Comparison of ENCODE assay signal across 16 cellular contexts in the genomic region with DNA sequence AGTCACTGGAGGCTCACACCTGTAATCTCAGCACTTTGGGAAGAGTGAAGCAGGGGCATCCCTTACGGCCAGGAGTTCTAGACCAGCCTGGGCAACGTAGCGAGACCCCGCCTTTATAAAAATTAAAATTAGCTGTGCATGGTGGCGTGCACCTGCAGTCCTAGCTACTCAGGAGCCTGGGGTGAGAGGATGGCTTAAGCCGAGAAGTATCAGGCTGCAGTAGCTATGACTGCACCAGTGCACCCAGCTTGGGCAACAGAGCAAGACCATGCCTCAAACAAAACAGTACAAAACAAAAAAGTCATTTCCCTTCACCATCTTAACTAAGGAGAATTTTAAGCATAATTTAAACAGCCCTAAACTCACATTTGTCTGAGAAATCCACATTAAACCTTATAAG. TPM values are rescaled to one million over a fixed set of nuclear protein-coding genes. Genes with fewer than 3 reads are reported as not detected.
A peak's percentile ranks its signal among the peaks of the same experiment; 100 is the strongest.
DNase-seq lines count a peak whose midpoint lies in the region; ATAC-seq and TF ChIP-seq lines count a peak whose summit lies in the region.
"Had no signal": no experiment of that assay in that cellular context is flagged by ENCODE, and none has a peak within 500 bp of the region (broad histone marks: within the 10 kb centered on the region; RNA-seq: fewer than 3 reads in every experiment).

No MANE protein-coding gene starts in this region.

- H3K27me3 Mint-ChIP-seq in CD4-positive, alpha-beta T cell, result no peaks in the 10 kb centered on the region
- no peaks in the 10 kb centered on the region for H3K27me3 Mint-ChIP-seq in activated naive CD8-positive, alpha-beta T cell
- H3K27me3 Mint-ChIP-seq in neural progenitor cell (ENCODE audit: insufficient read depth, low read depth), result peaks cover 2% of the 10 kb centered on the region

- no peaks in the 10 kb centered on the region for H3K9me3 Mint-ChIP-seq in CD4-positive, alpha-beta T cell
- H3K9me3 Mint-ChIP-seq in activated naive CD8-positive, alpha-beta T cell (ENCODE audit: low read depth), result no peaks in the 10 kb centered on the region
- no peaks in the 10 kb centered on the region for H3K9me3 Mint-ChIP-seq in neural progenitor cell

- no peak overlapping the region for H3K4me2 ChIP-seq in neural progenitor cell

- H3K4me1 Mint-ChIP-seq in CD4-positive, alpha-beta T cell (ENCODE audit: low read depth), result no peaks in the 10 kb centered on the region
- peaks cover 39% of the 10 kb centered on the region for H3K4me1 Mint-ChIP-seq in activated naive CD8-positive, alpha-beta T cell (ENCODE audit: low read depth)
- no peaks in the 10 kb centered on the region for H3K4me1 Mint-ChIP-seq in neural progenitor cell

- in situ Hi-C loops in gastrocnemius medialis (cut with MboI; ENCODE audit: low sequenced_read_pairs in 4 of 4), result no loop called here

- POLR2A ChIA-PET in CD4-positive, alpha-beta T cell (lab: Charles Lee), result no interaction called here

- intact Hi-C loops in CD4-positive, alpha-beta T cell (cut with DNase I, micrococcal nuclease), result no loop called here
- intact Hi-C loops in gastrocnemius medialis (cut with DNase I; ENCODE audit: low total_unique reads), result no loop called here
- intact Hi-C loops in breast epithelium (cut with DNase I; ENCODE audit: low total_unique reads), result no loop called here

- CTCF ChIA-PET in CD4-positive, alpha-beta T cell (lab: Charles Lee), result no interaction called here

- H3K36me3 ChIP-seq in gastrocnemius medialis, result peaks cover 0 to 53% of the 10 kb centered on the region in 2 donors
- no peaks in the 10 kb centered on the region for H3K36me3 ChIP-seq in breast epithelium
- H3K36me3 ChIP-seq in neural progenitor cell, result no peaks in the 10 kb centered on the region

- TF ChIP-seq POLR2A in gastrocnemius medialis (IDR thresholded peaks at IDR 0.05) (no peak), breast epithelium (IDR thresholded peaks at IDR 0.05) (no peak)

- no peak overlapping the region for H3K27ac ChIP-seq in CD4-positive, alpha-beta T cell (ENCODE audit: low read depth, low read length)
- H3K27ac ChIP-seq in HL-60 (replicated peaks), result peak overlapping the region; percentile 55
- peak overlapping the region; percentile 15 to 98 (median 76) for H3K27ac ChIP-seq in gastrocnemius medialis
- no peak overlapping the region for H3K27ac ChIP-seq in breast epithelium
- no peak overlapping the region for H3K27ac ChIP-seq in neural progenitor cell
- H3K27ac ChIP-seq: right atrium auricular region, SJSA1, testis had no signal

- ATAC-seq in CD4-positive, alpha-beta T cell (ENCODE audit: poor library complexity), result no peak
- ATAC-seq in gastrocnemius medialis (no peak), HG03039 (IDR thresholded peaks at IDR 0.05; ENCODE audit: unreplicated experiment) (no peak)

- H2AFZ ChIP-seq in neural progenitor cell (replicated peaks), result no peak overlapping the region

- no peak overlapping the region for H3K4me3 Mint-ChIP-seq in CD4-positive, alpha-beta T cell
- H3K4me3 Mint-ChIP-seq in activated naive CD8-positive, alpha-beta T cell, result peak overlapping the region; percentile 53
- no peak overlapping the region for H3K4me3 Mint-ChIP-seq in neural progenitor cell

- H3F3A ChIP-seq in neural progenitor cell (ENCODE audit: low read depth), result no peaks in the 10 kb centered on the region

- no peaks in the 10 kb centered on the region for H3K27me3 ChIP-seq in CD4-positive, alpha-beta T cell (ENCODE audit: control insufficient read depth, insufficient read depth, low read length)
- H3K27me3 ChIP-seq in HL-60 (ENCODE audit: insufficient read depth, poor library complexity, severe bottlenecking) (no peaks in the 10 kb centered on the region), gastrocnemius medialis (no peaks in the 10 kb centered on the region), breast epithelium (no peaks in the 10 kb centered on the region), neural progenitor cell (no peaks in the 10 kb centered on the region)
- H3K27me3 ChIP-seq: heart left ventricle, right atrium auricular region, SJSA1, testis had no signal

- H3K79me2 ChIP-seq in neural progenitor cell (ENCODE audit: low read depth), result no peaks in the 10 kb centered on the region

- H3K9ac ChIP-seq in neural progenitor cell, result no peak overlapping the region

- peaks cover 57% of the 10 kb centered on the region for H3K36me3 Mint-ChIP-seq in CD4-positive, alpha-beta T cell (ENCODE audit: low read depth)
- peaks cover 14% of the 10 kb centered on the region for H3K36me3 Mint-ChIP-seq in activated naive CD8-positive, alpha-beta T cell
- H3K36me3 Mint-ChIP-seq in neural progenitor cell, result peaks cover 10% of the 10 kb centered on the region

- peak overlapping the region; percentile 4 for H3K27ac Mint-ChIP-seq in CD4-positive, alpha-beta T cell
- H3K27ac Mint-ChIP-seq in activated naive CD8-positive, alpha-beta T cell, result peak overlapping the region; percentile 80
- H3K27ac Mint-ChIP-seq in neural progenitor cell, result no peak overlapping the region

- H3K4me1 ChIP-seq in gastrocnemius medialis (peaks cover 31 to 35% of the 10 kb centered on the region in 2 donors), breast epithelium (peaks cover 0 to 6% of the 10 kb centered on the region in 2 donors), neural progenitor cell (no peaks in the 10 kb centered on the region)
- H3K4me1 ChIP-seq: right atrium auricular region, testis had no signal

- no peak for DNase-seq in CD4-positive, alpha-beta T cell
- DNase-seq in HL-60 (ENCODE audit: low read depth in 1 of 2, low spot score in 1 of 2), result no peak
- no peak for DNase-seq in gastrocnemius medialis
- no peak for DNase-seq in GM10266 (ENCODE audit: extremely low spot score)
- DNase-seq in breast epithelium (ENCODE audit: low spot score in 2 of 2), result no peak
- no peak for DNase-seq in neural progenitor cell (ENCODE audit: low spot score)
- DNase-seq: dermis blood vessel endothelial cell; heart left ventricle; NCI-H2029; NCI-H524 treated with DMSO at 0.1 percent for 48 hours; stimulated activated CD4-positive, alpha-beta T cell treated with anti-CD3 and anti-CD28 coated beads, Interleukin-1b, Interleukin-23, amount 100 ng/mL, for 48 hours; testis had no signal

- no peaks in the 10 kb centered on the region for H3K9me3 ChIP-seq in CD4-positive, alpha-beta T cell (ENCODE audit: control insufficient read depth, low read length)
- H3K9me3 ChIP-seq in gastrocnemius medialis (no peaks in the 10 kb centered on the region), breast epithelium (no peaks in the 10 kb centered on the region), neural progenitor cell (ENCODE audit: low read depth) (no peaks in the 10 kb centered on the region)
- H3K9me3 ChIP-seq: heart left ventricle, right atrium auricular region, SJSA1, testis had no signal

- H3K4me3 ChIP-seq in HL-60 (replicated peaks; ENCODE audit: insufficient read depth, low read length) (no peak overlapping the region), gastrocnemius medialis (no peak overlapping the region), breast epithelium (no peak overlapping the region), neural progenitor cell (no peak overlapping the region)
- H3K4me3 ChIP-seq: heart left ventricle, right atrium auricular region, SJSA1, testis had no signal

- TF ChIP-seq CTCF in CD4-positive, alpha-beta T cell (IDR thresholded peaks at IDR 0.05), result no peak
- no peak for TF ChIP-seq CTCF in HL-60 (IDR thresholded peaks at IDR 0.05; ENCODE audit: insufficient read depth, low read length)
- no peak for TF ChIP-seq CTCF in gastrocnemius medialis (IDR thresholded peaks at IDR 0.05 in 4 of 5, conservative IDR thresholded peaks at IDR 0.05 in 1 of 5)
- no peak for TF ChIP-seq CTCF in GM10266 (IDR thresholded peaks at IDR 0.05; ENCODE audit: control insufficient read depth, insufficient read depth, low read depth, missing control alignments)
- no peak for TF ChIP-seq CTCF in breast epithelium (IDR thresholded peaks at IDR 0.05)
- TF ChIP-seq CTCF in neural progenitor cell (IDR thresholded peaks at IDR 0.05), result no peak

- H4K20me1 ChIP-seq in neural progenitor cell (ENCODE audit: low read depth), result no peaks in the 10 kb centered on the region

RNA-seq across cellular contexts. Expression of a gene that starts 23.2 kb away (rescaled TPM):
- total RNA-seq in CD4-positive, alpha-beta T cell, result 100 to 1,000 TPM; 111 TPM
- total RNA-seq in gastrocnemius medialis, result 10 to 100 TPM; 33.1 to 65.7 (median 49.2) TPM
- 10 to 100 TPM; 27.5 to 34.5 (median 29.0) TPM for total RNA-seq in breast epithelium
- 22.2 and 26.2 TPM in 2 replicates for total RNA-seq in neural progenitor cell (ENCODE audit: low replicate concordance)

RNA-seq across cellular contexts. Expression of a gene that starts 51.8 kb away (rescaled TPM):
- total RNA-seq in CD4-positive, alpha-beta T cell, result 10 to 100 TPM; 25.8 to 27.2 TPM
- total RNA-seq in gastrocnemius medialis (10 to 100 TPM; 24.0 to 53.1 (median 27.4) TPM), breast epithelium (10 to 100 TPM in 2 of 3 donors, 1 to 10 TPM in 1; 8.8 to 17.4 (median 15.0) TPM), neural progenitor cell (ENCODE audit: low replicate concordance) (28.0 and 36.0 TPM in 2 replicates)

RNA-seq across cellular contexts. Expression of a gene that starts 51.9 kb away (rescaled TPM):
- total RNA-seq in CD4-positive, alpha-beta T cell, result 10 to 100 TPM; 61.6 to 67.0 TPM
- total RNA-seq in gastrocnemius medialis, result 10 to 100 TPM in 3 of 4 donors, 1 to 10 TPM in 1; 7.0 to 13.9 (median 10.5) TPM
- 10 to 100 TPM; 29.0 to 43.6 (median 35.4) TPM for total RNA-seq in breast epithelium
- total RNA-seq in neural progenitor cell (ENCODE audit: low replicate concordance), result 65.3 and 95.5 TPM in 2 replicates

RNA-seq across cellular contexts. Expression of a gene that starts 54.4 kb away (rescaled TPM):
- 1 to 10 TPM; 7.2 to 7.4 TPM for total RNA-seq in CD4-positive, alpha-beta T cell
- 100 to 1,000 TPM in 1 of 4 donors, 10 to 100 TPM in 3; 32.3 to 110 (median 65.4) TPM for total RNA-seq in gastrocnemius medialis
- total RNA-seq in breast epithelium, result 10 to 100 TPM; 36.6 to 81.9 (median 59.8) TPM
- 31.7 and 59.5 TPM in 2 replicates for total RNA-seq in neural progenitor cell (ENCODE audit: low replicate concordance)

Comparison
In these comparisons a context has a peak if more than half of its experiments do, and no peak if none do; other contexts are left out.
1. H3K27ac ChIP-seq: peak in HL-60 (single experiment) and gastrocnemius medialis (4 of 4); none in CD4-positive, alpha-beta T cell (single experiment), breast epithelium (0 of 2) and neural progenitor cell (single experiment).